In the genomic region with DNA sequence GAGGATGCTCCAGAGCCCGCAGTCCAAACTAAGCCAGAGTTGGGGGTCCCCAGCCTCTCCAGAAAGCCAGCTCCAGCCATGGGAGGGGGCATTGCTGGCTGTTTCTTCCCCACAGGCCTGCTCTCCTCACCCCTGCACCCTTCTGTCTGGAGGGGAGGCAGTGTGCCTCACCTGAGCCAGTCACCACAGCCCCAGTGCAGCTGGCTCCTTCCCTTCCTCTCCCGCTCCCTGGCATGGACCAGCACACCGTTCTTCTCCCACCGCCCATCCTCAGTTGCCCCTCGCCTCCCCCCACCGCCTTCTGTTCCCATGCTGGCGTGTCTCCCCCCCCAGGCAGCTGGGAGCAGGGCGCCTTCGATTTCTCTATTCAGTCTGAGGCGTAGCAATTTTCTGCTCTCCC, we compare ENCODE assay signal across 1 cellular context.
TF ChIP-seq lines count a peak whose summit lies in the region.

No MANE protein-coding gene starts in this region.

TF ChIP-seq in WTC11, 78 proteins besides CTCF, POLR2A, EP300 and RAD21 (continued from another document):
- TF ChIP-seq, protein P1, sequence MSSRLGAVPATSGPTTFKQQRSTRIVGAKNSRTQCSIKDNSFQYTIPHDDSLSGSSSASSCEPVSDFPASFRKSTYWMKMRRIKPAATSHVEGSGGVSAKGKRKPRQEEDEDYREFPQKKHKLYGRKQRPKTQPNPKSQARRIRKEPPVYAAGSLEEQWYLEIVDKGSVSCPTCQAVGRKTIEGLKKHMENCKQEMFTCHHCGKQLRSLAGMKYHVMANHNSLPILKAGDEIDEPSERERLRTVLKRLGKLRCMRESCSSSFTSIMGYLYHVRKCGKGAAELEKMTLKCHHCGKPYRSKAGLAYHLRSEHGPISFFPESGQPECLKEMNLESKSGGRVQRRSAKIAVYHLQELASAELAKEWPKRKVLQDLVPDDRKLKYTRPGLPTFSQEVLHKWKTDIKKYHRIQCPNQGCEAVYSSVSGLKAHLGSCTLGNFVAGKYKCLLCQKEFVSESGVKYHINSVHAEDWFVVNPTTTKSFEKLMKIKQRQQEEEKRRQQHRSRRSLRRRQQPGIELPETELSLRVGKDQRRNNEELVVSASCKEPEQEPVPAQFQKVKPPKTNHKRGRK (CRISPR knock-in tag; IDR thresholded peaks at IDR 0.05; ENCODE audit: borderline replicate concordance) = no peak
- no peak for TF ChIP-seq NR1H2 (CRISPR knock-in tag; IDR thresholded peaks at IDR 0.05)
